In the genomic region with DNA sequence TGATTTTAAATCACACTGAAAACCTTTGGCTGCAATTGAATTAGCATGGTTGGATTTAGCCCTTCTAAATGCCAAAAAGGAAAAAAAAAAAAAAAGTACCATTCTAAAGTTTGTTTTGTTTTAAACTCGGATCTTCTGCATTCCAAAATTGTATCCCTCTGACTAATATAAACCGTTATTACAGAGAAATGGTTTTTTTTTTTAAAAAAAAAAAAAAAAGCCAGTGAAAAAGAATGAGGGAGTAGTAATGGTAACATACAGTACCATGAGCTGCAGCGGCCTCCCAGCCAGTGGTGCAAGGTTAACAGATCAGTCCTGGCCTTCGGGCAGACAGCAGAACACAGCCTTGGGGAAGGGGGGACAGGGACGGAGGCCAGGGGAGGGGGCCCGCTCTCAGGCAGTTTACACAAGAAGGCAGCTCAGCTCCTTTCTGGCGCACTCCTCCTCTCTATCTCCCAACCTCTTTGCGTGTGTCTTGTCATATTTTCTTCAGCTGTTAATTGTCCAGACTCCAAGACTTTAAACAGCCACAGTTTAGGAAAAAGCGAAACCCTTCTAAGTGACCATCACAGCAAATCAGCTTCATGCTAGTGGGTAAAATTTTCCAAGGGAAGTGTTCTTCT, we compare ENCODE assay signal across 8 cellular contexts.
A peak's percentile ranks its signal among the peaks of the same experiment; 100 is the strongest.
DNase-seq lines count a peak whose midpoint lies in the region; ATAC-seq, FAIRE-seq and TF ChIP-seq lines count a peak whose summit lies in the region.

No MANE protein-coding gene starts in this region.

- H3K4me2 ChIP-seq in H9 (ENCODE audit: insufficient read depth, insufficient read length, low read length), result peak overlapping the region; percentile 26

- 0 out of 7 replicates have a peak, but pooled peaks cover 0 to 3% (median 0%) of the 10 kb centered on the region in 3 experiments for H3K36me3 Mint-ChIP-seq in H9 (ENCODE audit: insufficient read depth in 1 of 3, low read depth in 3 of 3)

- DNase-seq in H9, result peak; percentile 64
- no peak for DNase-seq in cardiac fibroblast (ENCODE audit: low read depth in 2 of 2)
- DNase-seq in iPS-NIHi7 (ENCODE audit: extremely low spot score), result peak; percentile 66
- DNase-seq in small intestine, result no peak
- DNase-seq in activated CD4-positive, alpha-beta T cell treated with anti-CD3 and anti-CD28 coated beads, Interleukin-2, amount 50 U/mL, for 4 hours, result no peak
- DNase-seq in middle frontal gyrus (ENCODE audit: extremely low spot score, low spot score), result no peak
- DNase-seq in DMS79 (lab: John Stamatoyannopoulos, UW), result no peak

- H3K4me3 Mint-ChIP-seq in H9, result peak overlapping the region; percentile 11 to 78; a peak in 1 of 5 replicates

- no peak overlapping the region for H2AK5ac ChIP-seq in H9 (ENCODE audit: insufficient read length, low read length)

- H3K4me1 Mint-ChIP-seq in H9, result peaks cover 58 to 65% of the 10 kb centered on the region in 2 experiments

- no peaks in the 10 kb centered on the region for H3K79me2 ChIP-seq in H9 (ENCODE audit: insufficient read depth, low read length)

- no peak overlapping the region for H2BK15ac ChIP-seq in H9 (ENCODE audit: low read depth, low read length)

- H3K4me3 ChIP-seq in cardiac fibroblast (replicated peaks in 1 of 2; ENCODE audit: low read depth in 2 of 2, low read length in 2 of 2) (peak overlapping the region; percentile 32 to 60), small intestine (ENCODE audit: low read depth in 1 of 2, low read length in 2 of 2) (no peak overlapping the region)

- H3K27me3 ChIP-seq in H9 (ENCODE audit: insufficient read depth, low read length), result no peaks in the 10 kb centered on the region
- H3K27me3 ChIP-seq in small intestine (ENCODE audit: control insufficient read depth in 2 of 2, insufficient read depth in 2 of 2, low read length in 2 of 2), result no peaks in the 10 kb centered on the region

- H3K23ac ChIP-seq in H9 (ENCODE audit: insufficient read length, low read depth, low read length), result no peak overlapping the region

- no peak overlapping the region for H4K5ac ChIP-seq in H9 (ENCODE audit: insufficient read length, low read depth, low read length)

- no peak overlapping the region for H3K9ac ChIP-seq in H9 (ENCODE audit: extremely low read depth, insufficient read length, low read length)

- H3K56ac ChIP-seq in H9 (ENCODE audit: insufficient read length, low read depth, low read length), result no peak overlapping the region

- H2AFZ ChIP-seq in H9 (ENCODE audit: low read length), result no peak overlapping the region

- no peak overlapping the region for H4K91ac ChIP-seq in H9 (ENCODE audit: insufficient read length, low read depth, low read length)

- no peaks in the 10 kb centered on the region for H3K79me1 ChIP-seq in H9 (ENCODE audit: insufficient read depth, low read depth, low read length, poor library complexity, severe bottlenecking)

- H3K4me1 ChIP-seq in H9 (ENCODE audit: insufficient read depth, low read length) (peaks cover 5% of the 10 kb centered on the region; the same call in 1 of the 2 replicates), small intestine (ENCODE audit: control insufficient read depth in 2 of 2, insufficient read depth in 1 of 2, low read depth in 1 of 2, low read length in 1 of 2) (no peaks in the 10 kb centered on the region)

- H3T11ph ChIP-seq in H9 (ENCODE audit: low read length), result no peak overlapping the region

- no peaks in the 10 kb centered on the region for H3K9me3 Mint-ChIP-seq in H9

- no peaks in the 10 kb centered on the region for H3K27me3 Mint-ChIP-seq in H9 (ENCODE audit: low read depth)

- H3K23me2 ChIP-seq in H9 (ENCODE audit: insufficient read length, low read depth, low read length, poor library complexity, severe bottlenecking), result peaks cover 3% of the 10 kb centered on the region

- no peak overlapping the region for H3K14ac ChIP-seq in H9 (ENCODE audit: insufficient read depth, low read length)

- WGBS in H9 (ENCODE audit: extremely low coverage, insufficient read length, low lambda C conversion rate), result no CpG with 5 or more reads among the region's 9 CpGs
- WGBS in small intestine, 3 donors, result 42 to 57% (median 53%) methylated on average over 9 of the region's 9 CpGs

- no peak for FAIRE-seq in small intestine (lab: Jason Lieb, UNC)

- H3K9me3 ChIP-seq in H9 (ENCODE audit: control insufficient read depth, low read depth, low read length) (no peaks in the 10 kb centered on the region), small intestine (ENCODE audit: control insufficient read depth, low read depth) (no peaks in the 10 kb centered on the region)

- no peak for TF ChIP-seq CTCF in H9 (conservative IDR thresholded peaks at IDR 0.05)
- TF ChIP-seq CTCF in cardiac fibroblast (IDR thresholded peaks at IDR 0.05; ENCODE audit: low read depth, low read length), result no peak

- ATAC-seq in HG03025 (IDR thresholded peaks at IDR 0.05; ENCODE audit: low FRiP score, unreplicated experiment), result no peak

- H4K8ac ChIP-seq in H9 (replicated peaks; ENCODE audit: insufficient read length, low read depth, low read length), result no peak overlapping the region

- H4K20me1 ChIP-seq in H9 (ENCODE audit: control insufficient read depth, insufficient read depth, insufficient read length), result no peaks in the 10 kb centered on the region

- peak overlapping the region; percentile 91 to 99 (median 93); a peak in 5 of 7 replicates for H3K27ac Mint-ChIP-seq in H9

- no peak overlapping the region for H3K27ac ChIP-seq in H9 (ENCODE audit: insufficient read length, low read depth, low read length)
- peak overlapping the region; percentile 8 to 92 for H3K27ac ChIP-seq in small intestine (ENCODE audit: low read depth in 1 of 2, low read length in 1 of 2)

- H2BK20ac ChIP-seq in H9 (ENCODE audit: low read depth, low read length, poor library complexity, severe bottlenecking), result no peak overlapping the region

- H3K36me3 ChIP-seq in small intestine (ENCODE audit: control insufficient read depth in 2 of 2, insufficient read depth in 2 of 2, low read length in 2 of 2), result no peaks in the 10 kb centered on the region

- peak overlapping the region; percentile 33 for H3K18ac ChIP-seq in H9 (ENCODE audit: insufficient read length, low read depth, low read length)

- no peak overlapping the region for H3K4ac ChIP-seq in H9 (ENCODE audit: low read depth, low read length)

- H2BK5ac ChIP-seq in H9 (ENCODE audit: insufficient read length, low read length), result no peak overlapping the region

- no peak overlapping the region for H2BK120ac ChIP-seq in H9 (ENCODE audit: low read depth, low read length, poor library complexity, severe bottlenecking)

- no peak overlapping the region for H2BK12ac ChIP-seq in H9 (ENCODE audit: insufficient read length, low read depth, low read length)

Comparison
In these comparisons a context has a peak if more than half of its experiments do, and no peak if none do; other contexts are left out.
1. DNase-seq: peak in H9 (single experiment) and iPS-NIHi7 (single experiment); none in cardiac fibroblast (0 of 2), small intestine (single experiment), activated CD4-positive, alpha-beta T cell treated with anti-CD3 and anti-CD28 coated beads, Interleukin-2, amount 50 U/mL, for 4 hours (0 of 2), middle frontal gyrus (single experiment) and DMS79 (single experiment).
2. H3K4me3 ChIP-seq: peak in cardiac fibroblast (2 of 2); none in small intestine (0 of 2).